8 cellular contexts compared by ENCODE assay signal in genomic region chr16:56931769-56932587, GRCh38. TPM values are rescaled to one million over a fixed set of nuclear protein-coding genes. Genes with fewer than 3 reads are reported as not detected.
DNase-seq lines count a peak whose midpoint lies in the region; ATAC-seq and TF ChIP-seq lines count a peak whose summit lies in the region.

HERPUD1 (plus strand) TSS chr16:56932142; CDS start chr16:56932245, 103 bp downstream.

- peak within 1 kb of the TSS; percentile 97 for H3K4me3 Mint-ChIP-seq in activated B cell treated with CpG ODN at 0.5 μM for 24 hours

- peak; percentile 99 for TF ChIP-seq POLR2A in GM18951 (IDR thresholded peaks at IDR 0.05; ENCODE audit: extremely low read depth, insufficient read depth, insufficient read length)

- H3K27ac ChIP-seq in caudate nucleus (ENCODE audit: low read depth, low read length), result peak within 1 kb of the TSS; percentile 98

- intact Hi-C loops in activated B cell treated with CpG ODN at 0.5 μM for 24 hours (cut with micrococcal nuclease), result loop anchor here (1.0 to 10.0 kb wide), 10 partner anchors 15 to 605 kb away; partner anchors contain the start of genes AMFR, CCDC102A, MT1A and MT1M

- peaks cover 48% of the 10 kb centered on the region for H3K36me3 Mint-ChIP-seq in activated B cell treated with CpG ODN at 0.5 μM for 24 hours (ENCODE audit: low read depth)

- peak; percentile 83 for ATAC-seq in HG03196 (IDR thresholded peaks at IDR 0.05; ENCODE audit: unreplicated experiment)
- peak; percentile 79 for ATAC-seq in activated B cell treated with CpG ODN at 0.5 μM for 24 hours (ENCODE audit: low read depth)

- H3K27me3 Mint-ChIP-seq in activated B cell treated with CpG ODN at 0.5 μM for 24 hours, result no peaks in the 10 kb centered on the region

- peaks cover 59% of the 10 kb centered on the region for H3K4me1 Mint-ChIP-seq in activated B cell treated with CpG ODN at 0.5 μM for 24 hours

- CTCF ChIA-PET in activated B cell treated with CpG ODN at 0.5 μM for 24 hours (lab: Charles Lee), result interaction anchor here (0.8 to 2.2 kb wide), 7 partner anchors 13 to 65 kb away, joined by 3 to 13 read pairs (median 5); no protein-coding TSS in a partner anchor

- H3K27ac Mint-ChIP-seq in activated B cell treated with CpG ODN at 0.5 μM for 24 hours, result peak within 1 kb of the TSS; percentile 95

- H3K9me3 Mint-ChIP-seq in activated B cell treated with CpG ODN at 0.5 μM for 24 hours, result no peaks in the 10 kb centered on the region

- in situ Hi-C loops in GM18951 (cut with MboI; ENCODE audit: low sequenced_read_pairs, unreplicated experiment), result no loop called here

- DNase-seq in AG08396 (ENCODE audit: low spot score), result peak; percentile 100
- DNase-seq in NCI-H345 (lab: John Stamatoyannopoulos, UW), result peak; percentile 95
- peak; percentile 98 for DNase-seq in activated B cell treated with CpG ODN at 0.5 μM for 24 hours
- peak; percentile 70 to 100 (median 99) for DNase-seq in caudate nucleus (lab: John Stamatoyannopoulos, UW)
- peak; percentile 99 for DNase-seq in inferior parietal cortex (ENCODE audit: extremely low spot score)
- DNase-seq in stimulated activated CD4-positive, alpha-beta T cell treated with anti-CD3 and anti-CD28 coated beads, Interleukin-12 subunit alpha, Interleukin-12 subunit beta, amount 100 ng/mL, for 24 hours (ENCODE audit: low read depth in 2 of 2), result peak; percentile 97 to 99

- no peak for TF ChIP-seq CTCF in activated B cell treated with CpG ODN at 0.5 μM for 24 hours (IDR thresholded peaks at IDR 0.05)

- POLR2A ChIA-PET in activated B cell treated with CpG ODN at 0.5 μM for 24 hours (lab: Charles Lee), result interaction anchor here (0.5 to 22.7 kb wide), 32 partner anchors 7 to 613 kb away, joined by 3 to 795 read pairs (median 4); partner anchors contain the start of genes NLRC5, PSME3IP1, RSPRY1 and SLC12A3

RNA-seq across cellular contexts. Expression of gene HERPUD1, which starts in this region (rescaled TPM):
- total RNA-seq in activated B cell treated with CpG ODN at 0.5 μM for 24 hours, result 766 and 820 TPM in 2 replicates

Comparison
In these comparisons a context has a peak if more than half of its experiments do, and no peak if none do; other contexts are left out.
1. Peak in every context shown above with its lines: DNase-seq, ATAC-seq and H3K27ac ChIP-seq.